Comparison of ENCODE assay signal across 1 cellular context in genomic region chr1:25997759-25998074, GRCh38.
A peak's percentile ranks its signal among the peaks of the same experiment; 100 is the strongest.
TF ChIP-seq lines count a peak whose summit lies in the region.

PAFAH2 (minus strand) TSS chr1:25998063; CDS start chr1:25990816, 7,247 bp downstream.

TF ChIP-seq in HepG2, 621 proteins besides CTCF, POLR2A, EP300 and RAD21 (continued from another document and continues in another):
- no peak for TF ChIP-seq PRDM10 (CRISPR knock-in tag; IDR thresholded peaks at IDR 0.05; ENCODE audit: low read depth)
- no peak for TF ChIP-seq TBL1XR1 (IDR thresholded peaks at IDR 0.05; ENCODE audit: borderline replicate concordance, low read length, partially characterized antibody)
- peak; percentile 38 for TF ChIP-seq NAIF1 (CRISPR knock-in tag; IDR thresholded peaks at IDR 0.05; ENCODE audit: borderline replicate concordance)
- TF ChIP-seq ZBTB46 (CRISPR knock-in tag; IDR thresholded peaks at IDR 0.05; ENCODE audit: borderline replicate concordance) = no peak
- TF ChIP-seq KLF13 (CRISPR knock-in tag; IDR thresholded peaks at IDR 0.05) = no peak
- no peak for TF ChIP-seq TFE3 (CRISPR knock-in tag; IDR thresholded peaks at IDR 0.05)
- peak; percentile 63; the same call in 1 of the 2 replicates for TF ChIP-seq ZNF563 (CRISPR knock-in tag; IDR thresholded peaks at IDR 0.05)
- no peak for TF ChIP-seq ZNF552 (CRISPR knock-in tag; IDR thresholded peaks at IDR 0.05; ENCODE audit: borderline replicate concordance)
- TF ChIP-seq UBTF (CRISPR knock-in tag; IDR thresholded peaks at IDR 0.05) = no peak
- TF ChIP-seq KDM3A (CRISPR knock-in tag; IDR thresholded peaks at IDR 0.05; ENCODE audit: low read depth) = no peak
- no peak for TF ChIP-seq ZNF138 (CRISPR knock-in tag; IDR thresholded peaks at IDR 0.05; ENCODE audit: low read depth)
- no peak for TF ChIP-seq MXD3 (CRISPR knock-in tag; IDR thresholded peaks at IDR 0.05)
- 0 out of 2 replicates have a peak, but pooled peaks have one; percentile 8 for TF ChIP-seq ZNF256 (CRISPR knock-in tag; conservative IDR thresholded peaks at IDR 0.05)
- no peak for TF ChIP-seq HMGXB4 (CRISPR knock-in tag; IDR thresholded peaks at IDR 0.05; ENCODE audit: borderline replicate concordance in 1 of 2, low read depth in 1 of 2)
- TF ChIP-seq MIER2 (CRISPR knock-in tag; IDR thresholded peaks at IDR 0.05) = no peak
- no peak for TF ChIP-seq ZBTB1 (CRISPR knock-in tag; IDR thresholded peaks at IDR 0.05; ENCODE audit: borderline replicate concordance)
- no peak for TF ChIP-seq ZNF660 (CRISPR knock-in tag; IDR thresholded peaks at IDR 0.05; ENCODE audit: borderline replicate concordance, low read depth)
- TF ChIP-seq NR0B2 (CRISPR knock-in tag; IDR thresholded peaks at IDR 0.05) = no peak
- TF ChIP-seq ZNF503 (CRISPR knock-in tag; IDR thresholded peaks at IDR 0.05) = no peak
- no peak for TF ChIP-seq ZNF572 (CRISPR knock-in tag; IDR thresholded peaks at IDR 0.05)
- TF ChIP-seq POLR2AphosphoS5 (IDR thresholded peaks at IDR 0.05; ENCODE audit: low read depth, low read length) = peak; percentile 74
- TF ChIP-seq ZSCAN12 (CRISPR knock-in tag; IDR thresholded peaks at IDR 0.05) = no peak
- TF ChIP-seq ZNF766 (CRISPR knock-in tag; IDR thresholded peaks at IDR 0.05; ENCODE audit: borderline replicate concordance) = no peak
- TF ChIP-seq ZFP36 (IDR thresholded peaks at IDR 0.05; ENCODE audit: borderline replicate concordance, low read depth, low read length, partially characterized antibody) = no peak
- TF ChIP-seq RFXANK (CRISPR knock-in tag; IDR thresholded peaks at IDR 0.05) = no peak
- no peak for TF ChIP-seq RARG (CRISPR knock-in tag; IDR thresholded peaks at IDR 0.05; ENCODE audit: low read depth)
- TF ChIP-seq ZNF780A (CRISPR knock-in tag; IDR thresholded peaks at IDR 0.05) = no peak
- no peak for TF ChIP-seq SNAI1 (CRISPR knock-in tag; IDR thresholded peaks at IDR 0.05; ENCODE audit: borderline replicate concordance)
- TF ChIP-seq SUZ12 (IDR thresholded peaks at IDR 0.05; ENCODE audit: low read depth, low read length) = no peak
- TF ChIP-seq REL (CRISPR knock-in tag; conservative IDR thresholded peaks at IDR 0.05) = no peak
- TF ChIP-seq CC2D1A (CRISPR knock-in tag; IDR thresholded peaks at IDR 0.05) = no peak
- TF ChIP-seq ZXDC (CRISPR knock-in tag; IDR thresholded peaks at IDR 0.05) = no peak
- no peak for TF ChIP-seq SIX1 (CRISPR knock-in tag; IDR thresholded peaks at IDR 0.05; ENCODE audit: borderline replicate concordance)
- no peak for TF ChIP-seq BATF2 (CRISPR knock-in tag; IDR thresholded peaks at IDR 0.05)
- TF ChIP-seq HNRNPL (IDR thresholded peaks at IDR 0.05; ENCODE audit: low read depth, low read length) = no peak
- no peak for TF ChIP-seq ZBTB21 (CRISPR knock-in tag; IDR thresholded peaks at IDR 0.05)
- no peak for TF ChIP-seq SAFB2 (CRISPR knock-in tag; IDR thresholded peaks at IDR 0.05; ENCODE audit: borderline replicate concordance, low read depth)
- no peak for TF ChIP-seq ATF6 (CRISPR knock-in tag; conservative IDR thresholded peaks at IDR 0.05)
- no peak for TF ChIP-seq SATB2 (CRISPR knock-in tag; IDR thresholded peaks at IDR 0.05)
- no peak for TF ChIP-seq ZNF839 (CRISPR knock-in tag; IDR thresholded peaks at IDR 0.05; ENCODE audit: borderline replicate concordance)
- TF ChIP-seq POLR2G (IDR thresholded peaks at IDR 0.05; ENCODE audit: low read depth, low read length) = peak; percentile 79
- no peak for TF ChIP-seq ZNF547 (CRISPR knock-in tag; IDR thresholded peaks at IDR 0.05)
- peak; percentile 0 for TF ChIP-seq CBX1 (IDR thresholded peaks at IDR 0.05; ENCODE audit: low read depth)
